Comparison of ENCODE assay signal across 1 cellular context in the genomic region with DNA sequence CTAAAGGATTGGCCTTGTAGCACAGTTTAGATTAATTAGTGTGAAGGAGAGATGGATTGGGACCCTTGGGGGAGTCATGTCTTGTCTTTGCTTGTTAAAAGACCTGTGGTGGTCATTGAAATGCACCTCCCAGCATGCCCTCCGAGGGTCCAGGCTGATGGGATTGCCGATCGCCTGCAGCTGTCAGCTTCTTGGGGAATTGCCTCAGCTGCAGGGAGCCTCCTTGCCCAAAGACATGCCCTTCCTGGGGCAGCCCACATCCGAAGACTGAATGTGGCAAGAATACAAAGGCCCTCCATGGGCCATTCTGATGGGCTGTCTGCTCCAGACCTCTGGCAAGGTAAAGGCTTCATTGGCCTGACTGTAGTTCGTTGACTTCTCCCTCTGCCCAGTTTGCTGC.
TF ChIP-seq lines count a peak whose summit lies in the region.

No MANE protein-coding gene starts in this region.

TF ChIP-seq in H1, 55 proteins besides CTCF, POLR2A, EP300 and RAD21:
- no peak for TF ChIP-seq USF2 (IDR thresholded peaks at IDR 0.05; ENCODE audit: low read length)
- TF ChIP-seq PHF8 (conservative IDR thresholded peaks at IDR 0.05; ENCODE audit: low read depth, low read length) = no peak
- TF ChIP-seq SP2 (IDR thresholded peaks at IDR 0.05; ENCODE audit: low read length) = no peak
- TF ChIP-seq CBX5 (IDR thresholded peaks at IDR 0.05; ENCODE audit: low read depth, low read length) = no peak
- peak; percentile 2 for TF ChIP-seq CHD7 (IDR thresholded peaks at IDR 0.05; ENCODE audit: insufficient replicate concordance, low read length)
- TF ChIP-seq MAX (IDR thresholded peaks at IDR 0.05) = peak; percentile 36; the same call in 1 of the 2 replicates
- TF ChIP-seq TCF12 (IDR thresholded peaks at IDR 0.05; ENCODE audit: low read depth, low read length) = no peak
- no peak for TF ChIP-seq SIRT6 (IDR thresholded peaks at IDR 0.05; ENCODE audit: low read length)
- TF ChIP-seq YY1 (IDR thresholded peaks at IDR 0.05; ENCODE audit: low read depth, low read length) = peak; percentile 46; the same call in 1 of the 2 replicates
- TF ChIP-seq POU5F1 (IDR thresholded peaks at IDR 0.05; ENCODE audit: low read depth, low read length) = no peak
- TF ChIP-seq BCL11A (IDR thresholded peaks at IDR 0.05; ENCODE audit: low read depth in 2 of 2, low read length in 2 of 2) = no peak
- no peak for TF ChIP-seq CBX8 (IDR thresholded peaks at IDR 0.05; ENCODE audit: borderline replicate concordance, low read depth, low read length)
- TF ChIP-seq HDAC6 (IDR thresholded peaks at IDR 0.05; ENCODE audit: low read depth, low read length) = no peak
- no peak for TF ChIP-seq ASH2L (IDR thresholded peaks at IDR 0.05; ENCODE audit: low read length)
- no peak for TF ChIP-seq KDM5A (IDR thresholded peaks at IDR 0.05; ENCODE audit: low read length)
- no peak for TF ChIP-seq MAFK (IDR thresholded peaks at IDR 0.05; ENCODE audit: low read depth, low read length)
- no peak for TF ChIP-seq RBBP5 (IDR thresholded peaks at IDR 0.05; ENCODE audit: borderline replicate concordance, low read depth, low read length)
- no peak for TF ChIP-seq FOSL1 (IDR thresholded peaks at IDR 0.05; ENCODE audit: insufficient read depth, low read depth, low read length)
- TF ChIP-seq POLR2AphosphoS5 (IDR thresholded peaks at IDR 0.05; ENCODE audit: low read depth, low read length) = no peak
- peak; percentile 34; the same call in 1 of the 2 replicates for TF ChIP-seq TBP (IDR thresholded peaks at IDR 0.05; ENCODE audit: low read depth, low read length)
- no peak for TF ChIP-seq GTF2F1 (IDR thresholded peaks at IDR 0.05; ENCODE audit: borderline replicate concordance, low read depth, low read length)
- no peak for TF ChIP-seq NRF1 (IDR thresholded peaks at IDR 0.05; ENCODE audit: low read depth, low read length)
- TF ChIP-seq CTBP2 (IDR thresholded peaks at IDR 0.05; ENCODE audit: borderline replicate concordance, insufficient read depth, insufficient read length, low read length) = peak; percentile 91
- peak; percentile 71 to 76; a peak in 3 of 4 replicates for TF ChIP-seq SIN3A (conservative IDR thresholded peaks at IDR 0.05 in 1 of 2, IDR thresholded peaks at IDR 0.05 in 1 of 2; ENCODE audit: low read depth in 1 of 2, low read length in 2 of 2)
- TF ChIP-seq CREB1 (IDR thresholded peaks at IDR 0.05) = no peak
- TF ChIP-seq RNF2 (IDR thresholded peaks at IDR 0.05; ENCODE audit: borderline replicate concordance, low read depth, low read length, missing control alignments, poor library complexity, severe bottlenecking) = no peak
- peak; percentile 36; the same call in 1 of the 2 replicates for TF ChIP-seq CEBPB (IDR thresholded peaks at IDR 0.05; ENCODE audit: low read depth, low read length)
- no peak for TF ChIP-seq SP1 (IDR thresholded peaks at IDR 0.05; ENCODE audit: low read depth, low read length)
